Comparison of ENCODE assay signal across 26 cellular contexts in genomic region chr12:114221136-114221838, GRCh38.
"Had no signal": no experiment of that assay in that cellular context is flagged by ENCODE, and none has a peak within 500 bp of the region (broad histone marks: within the 10 kb centered on the region; RNA-seq: fewer than 3 reads in every experiment).

No MANE protein-coding gene starts in this region.

- H3K36me3 ChIP-seq: esophagus squamous epithelium, upper lobe of right lung, WERI-Rb-1 had no signal

- H3K27ac Mint-ChIP-seq: activated CD8-positive, alpha-beta T cell treated with anti-CD3 and anti-CD28 coated beads, Interleukin-2, amount 10 ng/mL, durations not matched to agents 7 days and 5 days; activated naive CD4-positive, alpha-beta T cell treated with anti-CD3 and anti-CD28 coated beads, Interleukin-2, amount 50 U/mL, for 72 hours; brain; effector memory CD8-positive, alpha-beta T cell; immature natural killer cell; memory B cell; naive B cell; T-cell; T-helper 2 cell treated with Interferon-gamma antibody and Interleukin-4, amounts not matched to agents 5 μg/mL and 100 μg/mL, for 36 hours had no signal

- H3K4me1 Mint-ChIP-seq: brain, immature natural killer cell, memory B cell, naive B cell, neural crest cell, T-cell had no signal

- DNase-seq: activated CD4-positive, alpha-beta T cell treated with anti-CD3 and anti-CD28 coated beads for 1 hour; activated CD4-positive, alpha-beta T cell treated with anti-CD3 and anti-CD28 coated beads, Interleukin-2, amount 50 U/mL, for 1 hour; activated CD8-positive, alpha-beta T cell treated with anti-CD3 and anti-CD28 coated beads, Interleukin-2, amount 10 ng/mL, durations not matched to agents 7 days and 5 days; activated T-cell treated with anti-CD3 and anti-CD28 coated beads, Interleukin-2, amount 50 U/mL, for 1 hour; aorta; central memory CD4-positive, alpha-beta T cell; effector memory CD8-positive, alpha-beta T cell; esophagus squamous epithelium; foreskin keratinocyte; immature natural killer cell; kidney glomerular epithelial cell; naive B cell; occipital lobe; stimulated activated CD4-positive, alpha-beta T cell treated with anti-CD3 and anti-CD28 coated beads, Interleukin-15, amount 100 ng/mL, for 24 hours; stimulated activated CD8-positive, alpha-beta memory T cell treated with anti-CD3 and anti-CD28 coated beads, Interleukin-4, amount 100 ng/mL, for 48 hours; stimulated activated naive CD4-positive, alpha-beta T cell; T-cell; upper lobe of right lung; WERI-Rb-1 had no signal

- H3K27ac ChIP-seq: esophagus squamous epithelium, foreskin keratinocyte, upper lobe of right lung, WERI-Rb-1 had no signal

- H3K4me1 ChIP-seq: esophagus squamous epithelium, foreskin keratinocyte, upper lobe of right lung had no signal

- H3K36me3 Mint-ChIP-seq: brain, immature natural killer cell, memory B cell, naive B cell, T-cell had no signal

- H3K9me3 Mint-ChIP-seq: neural crest cell; T-helper 2 cell treated with Interferon-gamma antibody and Interleukin-4, amounts not matched to agents 5 μg/mL and 100 μg/mL, for 36 hours had no signal

- H3K27me3 ChIP-seq: foreskin keratinocyte had no signal

- H3K4me3 ChIP-seq: esophagus squamous epithelium, smooth muscle cell, upper lobe of right lung had no signal

- H3K9me3 ChIP-seq: esophagus squamous epithelium, upper lobe of right lung had no signal

- H3K4me3 Mint-ChIP-seq: activated CD8-positive, alpha-beta T cell treated with anti-CD3 and anti-CD28 coated beads, Interleukin-2, amount 10 ng/mL, durations not matched to agents 7 days and 5 days; brain; effector memory CD8-positive, alpha-beta T cell; immature natural killer cell; memory B cell; naive B cell; neural crest cell; T-cell; T-helper 2 cell treated with Interferon-gamma antibody and Interleukin-4, amounts not matched to agents 5 μg/mL and 100 μg/mL, for 36 hours had no signal

- ATAC-seq: activated CD8-positive, alpha-beta T cell treated with anti-CD3 and anti-CD28 coated beads, Interleukin-2, amount 10 ng/mL, durations not matched to agents 7 days and 5 days; activated naive CD4-positive, alpha-beta T cell treated with anti-CD3 and anti-CD28 coated beads, Interleukin-2, amount 50 U/mL, for 72 hours; effector memory CD8-positive, alpha-beta T cell; foreskin keratinocyte; sciatic nerve; T-cell; upper lobe of right lung had no signal
